In the genomic region with DNA sequence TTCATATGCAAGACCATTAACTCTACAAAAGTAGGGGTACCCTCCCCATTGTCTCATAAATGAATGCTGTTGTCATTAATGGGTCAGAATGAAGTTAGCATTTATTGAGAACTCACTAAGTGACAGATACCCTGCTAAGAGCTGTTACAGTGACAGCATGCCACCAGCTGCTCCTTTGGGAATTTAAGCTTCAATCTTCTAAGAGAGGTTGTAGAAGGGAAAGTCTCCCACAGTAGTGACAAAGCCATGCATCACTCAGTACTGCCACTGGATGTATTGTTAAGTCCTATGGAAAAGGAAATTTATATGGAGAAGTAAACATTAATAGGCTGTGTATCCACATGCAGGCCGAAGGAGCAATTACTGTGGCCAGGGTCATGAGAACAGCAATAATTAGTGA, we compare ENCODE assay signal across 16 cellular contexts.
A peak's percentile ranks its signal among the peaks of the same experiment; 100 is the strongest.
DNase-seq lines count a peak whose midpoint lies in the region; ATAC-seq and TF ChIP-seq lines count a peak whose summit lies in the region.
"Had no signal": no experiment of that assay in that cellular context is flagged by ENCODE, and none has a peak within 500 bp of the region (broad histone marks: within the 10 kb centered on the region; RNA-seq: fewer than 3 reads in every experiment).

No MANE protein-coding gene starts in this region.

- peak; percentile 40 for DNase-seq in D341Med (ENCODE audit: low spot score)
- no peak for DNase-seq in WTC11 (ENCODE audit: low spot score)
- peak; percentile 64 for DNase-seq in retina
- DNase-seq in Ammon's horn (ENCODE audit: low spot score), result no peak
- DNase-seq in right cardiac atrium, result no peak
- DNase-seq: DMS153, GDM1, KG1, NCI-H1105 treated with DMSO at 0.1 percent for 48 hours, NCI-H187, NCI-H446, NCI-H526 treated with DMSO at 0.1 percent for 48 hours, PC-9 had no signal

- peaks cover 18% of the 10 kb centered on the region for H3K9me3 Mint-ChIP-seq in WTC11

- ATAC-seq in WTC11 (peak; percentile 40), HG03520 (IDR thresholded peaks at IDR 0.05; ENCODE audit: unreplicated experiment) (no peak), right cardiac atrium (no peak)

- peaks cover 3% of the 10 kb centered on the region; the same call in 1 of the 2 replicates for H3K36me3 Mint-ChIP-seq in WTC11

- H3K27ac Mint-ChIP-seq in WTC11, result no peak overlapping the region
- H3K27ac Mint-ChIP-seq: B cell had no signal

- no peaks in the 10 kb centered on the region; the same call in 1 of the 2 replicates for H3K27me3 Mint-ChIP-seq in WTC11 (ENCODE audit: low read depth)
- H3K27me3 Mint-ChIP-seq: B cell had no signal

- H3K27me3 ChIP-seq in right cardiac atrium (ENCODE audit: control insufficient read depth, insufficient read depth), result no peaks in the 10 kb centered on the region

- CTCF ChIA-PET in HEK293 (lab: Yijun Ruan, JAX), result interaction anchor here (0.9 kb wide), 1 partner anchor 12 kb away, joined by 4 read pairs; no protein-coding TSS in a partner anchor
- CTCF ChIA-PET in WTC11 (lab: Charles Lee), result interaction anchor here (0.6 to 2.3 kb wide), 3 partner anchors 119 to 620 kb away, joined by 3 to 5 read pairs (median 3); no protein-coding TSS in a partner anchor

- H3K4me1 ChIP-seq in HEK293 (ENCODE audit: control insufficient read depth, insufficient read depth, low read length) (no peaks in the 10 kb centered on the region), right cardiac atrium (ENCODE audit: control insufficient read depth, insufficient read depth, low read length) (no peaks in the 10 kb centered on the region)

- no peak overlapping the region for H3K27ac ChIP-seq in HEK293 (ENCODE audit: extremely low read depth, low read depth, low read length)
- no peak overlapping the region for H3K27ac ChIP-seq in right cardiac atrium (ENCODE audit: low read length)
- H3K27ac ChIP-seq: PC-9 had no signal

- POLR2A ChIA-PET in HEK293 (lab: Yijun Ruan, JAX) (no interaction called here), WTC11 (lab: Charles Lee) (interaction anchor here (0.6 to 1.2 kb wide), 2 partner anchors 23 to 223 kb away, joined by 3 read pairs; no protein-coding TSS in a partner anchor)

- TF ChIP-seq CTCF in HEK293 (tag by site-specific recombination; IDR thresholded peaks at IDR 0.05) (no peak), WTC11 (IDR thresholded peaks at IDR 0.05) (no peak)

- H3K4me3 ChIP-seq in HEK293 (ENCODE audit: low read depth, low read length) (no peak overlapping the region), right cardiac atrium (ENCODE audit: low read length) (no peak overlapping the region)
- H3K4me3 ChIP-seq: PC-9 had no signal

- no peaks in the 10 kb centered on the region for H3K9me3 ChIP-seq in HEK293 (ENCODE audit: control insufficient read depth, insufficient read depth, low read depth, low read length)
- H3K9me3 ChIP-seq in right cardiac atrium (ENCODE audit: control insufficient read depth, low read length), result no peaks in the 10 kb centered on the region

- H3K4me1 Mint-ChIP-seq in WTC11, result peaks cover 16% of the 10 kb centered on the region

- WGBS in right cardiac atrium, result 82% methylated on average over 1 of the region's 1 CpG

- H3K4me3 Mint-ChIP-seq in WTC11, result no peak overlapping the region
- H3K4me3 Mint-ChIP-seq: B cell had no signal

- no peaks in the 10 kb centered on the region for H3K36me3 ChIP-seq in HEK293 (ENCODE audit: control insufficient read depth in 2 of 2, insufficient read depth in 1 of 2, low read length in 2 of 2)

- intact Hi-C loops in right cardiac atrium (cut with DNase I), result no loop called here

TF ChIP-seq in HEK293, 187 proteins besides CTCF, POLR2A, EP300 and RAD21:
- TF ChIP-seq GLIS1 (tag by site-specific recombination; IDR thresholded peaks at IDR 0.05) (0 out of 2 replicates have a peak, but pooled peaks have one; percentile 10), FEZF1 (tag by site-specific recombination; IDR thresholded peaks at IDR 0.05) (peak; percentile 9; the same call in 1 of the 2 replicates), WT1 (tag by site-specific recombination; IDR thresholded peaks at IDR 0.05) (0 out of 2 replicates have a peak, but pooled peaks have one; percentile 6), HOXC10 (CRISPR knock-in tag; IDR thresholded peaks at IDR 0.05) (no peak)

TF ChIP-seq in WTC11, 78 proteins besides CTCF, POLR2A, EP300 and RAD21 (continues in another document):
- no peak for TF ChIP-seq ZNF232 (CRISPR knock-in tag; IDR thresholded peaks at IDR 0.05)
- no peak for TF ChIP-seq SMAD3 (CRISPR knock-in tag; IDR thresholded peaks at IDR 0.05; ENCODE audit: borderline replicate concordance)
- no peak for TF ChIP-seq IRF2 (CRISPR knock-in tag; IDR thresholded peaks at IDR 0.05; ENCODE audit: borderline replicate concordance, low read depth)
- no peak for TF ChIP-seq FOXJ3 (CRISPR knock-in tag; IDR thresholded peaks at IDR 0.05; ENCODE audit: borderline replicate concordance)
- TF ChIP-seq, protein P1, sequence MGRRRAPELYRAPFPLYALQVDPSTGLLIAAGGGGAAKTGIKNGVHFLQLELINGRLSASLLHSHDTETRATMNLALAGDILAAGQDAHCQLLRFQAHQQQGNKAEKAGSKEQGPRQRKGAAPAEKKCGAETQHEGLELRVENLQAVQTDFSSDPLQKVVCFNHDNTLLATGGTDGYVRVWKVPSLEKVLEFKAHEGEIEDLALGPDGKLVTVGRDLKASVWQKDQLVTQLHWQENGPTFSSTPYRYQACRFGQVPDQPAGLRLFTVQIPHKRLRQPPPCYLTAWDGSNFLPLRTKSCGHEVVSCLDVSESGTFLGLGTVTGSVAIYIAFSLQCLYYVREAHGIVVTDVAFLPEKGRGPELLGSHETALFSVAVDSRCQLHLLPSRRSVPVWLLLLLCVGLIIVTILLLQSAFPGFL (CRISPR knock-in tag; IDR thresholded peaks at IDR 0.05; ENCODE audit: borderline replicate concordance), result no peak
- TF ChIP-seq ESRRA (CRISPR knock-in tag; IDR thresholded peaks at IDR 0.05; ENCODE audit: borderline replicate concordance), result no peak
- TF ChIP-seq NR2C2 (CRISPR knock-in tag; IDR thresholded peaks at IDR 0.05), result no peak
- TF ChIP-seq, protein P2, sequence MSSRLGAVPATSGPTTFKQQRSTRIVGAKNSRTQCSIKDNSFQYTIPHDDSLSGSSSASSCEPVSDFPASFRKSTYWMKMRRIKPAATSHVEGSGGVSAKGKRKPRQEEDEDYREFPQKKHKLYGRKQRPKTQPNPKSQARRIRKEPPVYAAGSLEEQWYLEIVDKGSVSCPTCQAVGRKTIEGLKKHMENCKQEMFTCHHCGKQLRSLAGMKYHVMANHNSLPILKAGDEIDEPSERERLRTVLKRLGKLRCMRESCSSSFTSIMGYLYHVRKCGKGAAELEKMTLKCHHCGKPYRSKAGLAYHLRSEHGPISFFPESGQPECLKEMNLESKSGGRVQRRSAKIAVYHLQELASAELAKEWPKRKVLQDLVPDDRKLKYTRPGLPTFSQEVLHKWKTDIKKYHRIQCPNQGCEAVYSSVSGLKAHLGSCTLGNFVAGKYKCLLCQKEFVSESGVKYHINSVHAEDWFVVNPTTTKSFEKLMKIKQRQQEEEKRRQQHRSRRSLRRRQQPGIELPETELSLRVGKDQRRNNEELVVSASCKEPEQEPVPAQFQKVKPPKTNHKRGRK (CRISPR knock-in tag; IDR thresholded peaks at IDR 0.05; ENCODE audit: borderline replicate concordance), result no peak
- TF ChIP-seq ATF1 (CRISPR knock-in tag; IDR thresholded peaks at IDR 0.05), result no peak
- no peak for TF ChIP-seq ZNF671 (CRISPR knock-in tag; IDR thresholded peaks at IDR 0.05)
- no peak for TF ChIP-seq RORB (CRISPR knock-in tag; IDR thresholded peaks at IDR 0.05)
- TF ChIP-seq, protein P3, sequence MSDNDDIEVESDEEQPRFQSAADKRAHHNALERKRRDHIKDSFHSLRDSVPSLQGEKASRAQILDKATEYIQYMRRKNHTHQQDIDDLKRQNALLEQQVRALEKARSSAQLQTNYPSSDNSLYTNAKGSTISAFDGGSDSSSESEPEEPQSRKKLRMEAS (CRISPR knock-in tag; IDR thresholded peaks at IDR 0.05), result no peak
- no peak for TF ChIP-seq ZNF138 (CRISPR knock-in tag; conservative IDR thresholded peaks at IDR 0.05)
- TF ChIP-seq, protein P4, sequence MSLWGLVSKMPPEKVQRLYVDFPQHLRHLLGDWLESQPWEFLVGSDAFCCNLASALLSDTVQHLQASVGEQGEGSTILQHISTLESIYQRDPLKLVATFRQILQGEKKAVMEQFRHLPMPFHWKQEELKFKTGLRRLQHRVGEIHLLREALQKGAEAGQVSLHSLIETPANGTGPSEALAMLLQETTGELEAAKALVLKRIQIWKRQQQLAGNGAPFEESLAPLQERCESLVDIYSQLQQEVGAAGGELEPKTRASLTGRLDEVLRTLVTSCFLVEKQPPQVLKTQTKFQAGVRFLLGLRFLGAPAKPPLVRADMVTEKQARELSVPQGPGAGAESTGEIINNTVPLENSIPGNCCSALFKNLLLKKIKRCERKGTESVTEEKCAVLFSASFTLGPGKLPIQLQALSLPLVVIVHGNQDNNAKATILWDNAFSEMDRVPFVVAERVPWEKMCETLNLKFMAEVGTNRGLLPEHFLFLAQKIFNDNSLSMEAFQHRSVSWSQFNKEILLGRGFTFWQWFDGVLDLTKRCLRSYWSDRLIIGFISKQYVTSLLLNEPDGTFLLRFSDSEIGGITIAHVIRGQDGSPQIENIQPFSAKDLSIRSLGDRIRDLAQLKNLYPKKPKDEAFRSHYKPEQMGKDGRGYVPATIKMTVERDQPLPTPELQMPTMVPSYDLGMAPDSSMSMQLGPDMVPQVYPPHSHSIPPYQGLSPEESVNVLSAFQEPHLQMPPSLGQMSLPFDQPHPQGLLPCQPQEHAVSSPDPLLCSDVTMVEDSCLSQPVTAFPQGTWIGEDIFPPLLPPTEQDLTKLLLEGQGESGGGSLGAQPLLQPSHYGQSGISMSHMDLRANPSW (CRISPR knock-in tag; conservative IDR thresholded peaks at IDR 0.05; ENCODE audit: low read depth), result no peak

Comparison
In these comparisons a context has a peak if more than half of its experiments do, and no peak if none do; other contexts are left out.
1. DNase-seq: peak in D341Med (single experiment) and retina (single experiment); none in WTC11 (single experiment), Ammon's horn (single experiment) and right cardiac atrium (0 of 3).